ENCODE assay signal across 8 cellular contexts in the genomic region with DNA sequence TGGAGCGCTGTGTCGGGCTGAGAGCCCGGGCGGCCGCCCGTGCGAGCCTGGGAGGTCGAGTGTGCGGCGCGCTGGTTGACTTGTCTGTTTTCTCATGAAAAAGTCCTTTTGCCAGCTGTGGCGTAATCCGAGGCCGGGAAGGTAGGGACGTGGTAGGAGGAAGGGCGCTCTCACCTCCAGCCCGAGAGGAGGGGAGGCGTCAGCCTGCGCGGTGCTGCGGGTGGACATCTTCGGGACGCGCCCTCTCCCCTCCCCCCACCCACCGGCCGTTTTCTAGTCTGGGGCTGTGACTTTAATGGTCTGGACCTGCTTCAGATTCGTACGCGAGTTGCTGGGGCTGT. TPM values are rescaled to one million over a fixed set of nuclear protein-coding genes. Genes with fewer than 3 reads are reported as not detected.
DNase-seq lines count a peak whose midpoint lies in the region; ATAC-seq and TF ChIP-seq lines count a peak whose summit lies in the region.

No MANE protein-coding gene starts in this region.

- peak overlapping the region; percentile 98 for H3K4me3 Mint-ChIP-seq in nephron progenitor cell

- H3K4me1 ChIP-seq in fibroblast of lung (ENCODE audit: control insufficient read depth, extremely low read depth, insufficient read depth, low read length), result no peaks in the 10 kb centered on the region
- H3K4me1 ChIP-seq in tibial nerve, result peaks cover 0 to 27% (median 6%) of the 10 kb centered on the region in 4 donors

- H3K79me2 ChIP-seq in fibroblast of lung (ENCODE audit: control insufficient read depth, insufficient read depth, low read length), result peaks cover 42% of the 10 kb centered on the region

- no peak for TF ChIP-seq CTCF in fibroblast of lung (conservative IDR thresholded peaks at IDR 0.05 in 1 of 2, IDR thresholded peaks at IDR 0.05 in 1 of 2; ENCODE audit: low read depth in 1 of 2, low read length in 2 of 2)
- TF ChIP-seq CTCF in nephron progenitor cell (IDR thresholded peaks at IDR 0.05), result no peak
- no peak for TF ChIP-seq CTCF in tibial nerve (IDR thresholded peaks at IDR 0.05)

- H3K27ac Mint-ChIP-seq in nephron progenitor cell, result peak overlapping the region; percentile 99

- no peaks in the 10 kb centered on the region for H3K36me3 ChIP-seq in fibroblast of lung (ENCODE audit: control insufficient read depth, insufficient read depth, low read length)
- peaks cover 0 to under 1% (median 0%) of the 10 kb centered on the region in 3 donors for H3K36me3 ChIP-seq in tibial nerve

- peak; percentile 36 for ATAC-seq in GM18511 (IDR thresholded peaks at IDR 0.05; ENCODE audit: unreplicated experiment)
- peak; percentile 21 for ATAC-seq in HG03135 (IDR thresholded peaks at IDR 0.05; ENCODE audit: unreplicated experiment)

- H3K36me3 Mint-ChIP-seq in nephron progenitor cell (ENCODE audit: low read depth), result peaks cover 56% of the 10 kb centered on the region

- H3K4me2 ChIP-seq in fibroblast of lung (ENCODE audit: extremely low read depth, insufficient read depth, low read length), result peak overlapping the region; percentile 95

- peak overlapping the region; percentile 89 to 97 (median 94) for H3K4me3 ChIP-seq in fibroblast of lung (replicated peaks in 1 of 4; ENCODE audit: control extremely low read depth in 1 of 4, insufficient read depth in 1 of 4, low read depth in 3 of 4, low read length in 4 of 4)
- H3K4me3 ChIP-seq in tibial nerve, result peak overlapping the region; percentile 87 to 99 (median 92)

- no peaks in the 10 kb centered on the region for H4K20me1 ChIP-seq in fibroblast of lung (ENCODE audit: control insufficient read depth, extremely low read depth, insufficient read depth, low read length)

- H3K27ac ChIP-seq in fibroblast of lung (ENCODE audit: insufficient read depth, low read length) (peak overlapping the region; percentile 89), tibial nerve (peak overlapping the region; percentile 90 to 98 (median 97))

- peaks cover 56% of the 10 kb centered on the region for H3K4me1 Mint-ChIP-seq in nephron progenitor cell

- no peaks in the 10 kb centered on the region for H3K27me3 ChIP-seq in fibroblast of lung (ENCODE audit: control insufficient read depth, insufficient read depth, low read length)
- no peaks in the 10 kb centered on the region for H3K27me3 ChIP-seq in tibial nerve

- H2AFZ ChIP-seq in fibroblast of lung (ENCODE audit: low read length), result peak overlapping the region; percentile 98

- H3K9me3 ChIP-seq in fibroblast of lung (ENCODE audit: control insufficient read depth, insufficient read depth, low read depth, low read length) (no peaks in the 10 kb centered on the region), tibial nerve (no peaks in the 10 kb centered on the region)

- peak; percentile 46 for DNase-seq in AG08395 (ENCODE audit: low spot score)
- DNase-seq in NCI-H510A (lab: John Stamatoyannopoulos, UW), result peak; percentile 20
- DNase-seq in activated T-cell treated with anti-CD3 and anti-CD28 coated beads, Interleukin-2, amount 50 U/mL, for 48 hours, result peak; percentile 70 to 74
- peak; percentile 58 to 71 for DNase-seq in fibroblast of lung (ENCODE audit: low read depth in 2 of 2)
- no peak for DNase-seq in nephron progenitor cell
- peak; percentile 29 to 46 for DNase-seq in tibial nerve (ENCODE audit: low spot score in 2 of 2)

- peaks cover 8% of the 10 kb centered on the region for H3K27me3 Mint-ChIP-seq in nephron progenitor cell (ENCODE audit: low read depth, poor library complexity)

- peaks cover 29% of the 10 kb centered on the region for H3K9me3 Mint-ChIP-seq in nephron progenitor cell

- TF ChIP-seq EP300 in tibial nerve (IDR thresholded peaks at IDR 0.05), result no peak

- 0 to 2% methylated on average over 13 to 18 of the region's 29 CpGs for WGBS in tibial nerve, 2 donors

- no peak for TF ChIP-seq POLR2A in tibial nerve (IDR thresholded peaks at IDR 0.05)

- H3K9ac ChIP-seq in fibroblast of lung (ENCODE audit: insufficient read depth, low read length), result peak overlapping the region; percentile 81

RNA-seq across cellular contexts. Expression of a gene that starts 0.6 kb away (rescaled TPM):
- 53.2 and 59.5 TPM in 2 replicates for total RNA-seq in fibroblast of lung
- polyA plus RNA-seq in fibroblast of lung, result 56.2 and 62.7 TPM in 2 replicates
- 29.9 and 31.7 TPM in 2 replicates for polyA plus RNA-seq in fibroblast of lung (2012)
- 1.2 and 7.3 TPM in 2 replicates for polyA minus RNA-seq in fibroblast of lung (ENCODE audit: low replicate concordance)
- 100 to 1,000 TPM in 1 of 4 donors, 10 to 100 TPM in 3; 34.8 to 100 (median 42.2) TPM for total RNA-seq in tibial nerve

RNA-seq across cellular contexts. Expression of a gene that starts 43.7 kb away (rescaled TPM):
- total RNA-seq in fibroblast of lung (8.5 and 15.4 TPM in 2 replicates), tibial nerve (10 to 100 TPM in 1 of 4 donors, 1 to 10 TPM in 3; 4.2 to 12.2 (median 6.6) TPM)
- 11.6 and 14.9 TPM in 2 replicates for polyA plus RNA-seq in fibroblast of lung
- 6.9 and 7.0 TPM in 2 replicates for polyA plus RNA-seq in fibroblast of lung (2012)
- 0.37 and 3.2 TPM in 2 replicates for polyA minus RNA-seq in fibroblast of lung (ENCODE audit: low replicate concordance)
